10 cellular contexts compared by ENCODE assay signal in genomic region chr13:33004454-33004853, GRCh38. TPM values are rescaled to one million over a fixed set of nuclear protein-coding genes. Genes with fewer than 3 reads are reported as not detected.
DNase-seq lines count a peak whose midpoint lies in the region; ATAC-seq and TF ChIP-seq lines count a peak whose summit lies in the region.
"Had no signal": no experiment of that assay in that cellular context is flagged by ENCODE, and none has a peak within 500 bp of the region (broad histone marks: within the 10 kb centered on the region; RNA-seq: fewer than 3 reads in every experiment).

No MANE protein-coding gene starts in this region.

- peak overlapping the region in 3 of 5 donors; percentile 20 to 63 (median 36) for H3K27ac ChIP-seq in stomach
- H3K27ac ChIP-seq: KMS-11 had no signal

- H3K4me1 ChIP-seq in adipocyte (ENCODE audit: control insufficient read depth, insufficient read depth, low read length) (peaks cover 5% of the 10 kb centered on the region), stomach (peaks cover 0 to 15% (median 0%) of the 10 kb centered on the region in 4 donors)

- ATAC-seq in GM21423 (IDR thresholded peaks at IDR 0.05; ENCODE audit: unreplicated experiment) (no peak), GM18870 (IDR thresholded peaks at IDR 0.05; ENCODE audit: unreplicated experiment) (no peak)

- H3K4me3 ChIP-seq in adipocyte (ENCODE audit: low read length) (peak overlapping the region; percentile 25), stomach (no peak overlapping the region)

- TF ChIP-seq EP300 in stomach (IDR thresholded peaks at IDR 0.05), result no peak

- peaks cover 13% of the 10 kb centered on the region for H3K9me3 ChIP-seq in adipocyte (ENCODE audit: control insufficient read depth, low read length)
- peaks cover 0 to 17% (median 12%) of the 10 kb centered on the region in 4 donors for H3K9me3 ChIP-seq in stomach

- H3K36me3 ChIP-seq in adipocyte (ENCODE audit: control insufficient read depth, insufficient read depth, low read length, severe bottlenecking) (no peaks in the 10 kb centered on the region), stomach (no peaks in the 10 kb centered on the region)

- H3K9ac ChIP-seq in adipocyte (ENCODE audit: low read length), result no peak overlapping the region
- H3K9ac ChIP-seq: KMS-11 had no signal

- DNase-seq in M059J (ENCODE audit: low read depth), result peak; percentile 32
- DNase-seq in adipocyte (ENCODE audit: low read depth), result no peak
- peak; percentile 25 for DNase-seq in iPS-NIHi11 (ENCODE audit: low spot score)
- no peak for DNase-seq in stomach
- no peak for DNase-seq in NCI-H187 (lab: John Stamatoyannopoulos, UW)
- DNase-seq: activated CD8-positive, alpha-beta memory T cell treated with anti-CD3 and anti-CD28 coated beads, Interleukin-2, amount 50 U/mL, for 48 hours; stimulated activated CD4-positive, alpha-beta T cell treated with anti-CD3 and anti-CD28 coated beads, Interleukin-2, amount 100 ng/mL, for 24 hours had no signal

- TF ChIP-seq POLR2A in stomach (IDR thresholded peaks at IDR 0.05), result no peak

- intact Hi-C loops in stomach (cut with DNase I; ENCODE audit: low total_unique reads), result no loop called here

- H3K27me3 ChIP-seq in adipocyte (replicated peaks; ENCODE audit: control insufficient read depth, insufficient read depth, low read length), result no peaks in the 10 kb centered on the region
- no peaks in the 10 kb centered on the region for H3K27me3 ChIP-seq in stomach

- WGBS in stomach, 5 donors, result 11 to 23% (median 18%) methylated on average over 3 of the region's 3 CpGs

- no peak for TF ChIP-seq CTCF in stomach (IDR thresholded peaks at IDR 0.05)

RNA-seq across cellular contexts. Expression of gene KL, which starts 11.8 kb away (rescaled TPM):
- not detected in 2 replicates for total RNA-seq in M059J (2014; rRNA removed; shearing (Covaris generic))
- total RNA-seq in stomach, result 1 to 10 TPM in 3 of 5 donors, under 1 TPM in 2; 0.45 to 4.0 (median 1.7) TPM
- polyA plus RNA-seq in stomach, result 1 to 10 TPM in 2 of 3 donors, under 1 TPM in 1; 0.38 to 1.6 (median 1.2) TPM

Comparison
In these comparisons a context has a peak if more than half of its experiments do, and no peak if none do; other contexts are left out.
1. DNase-seq: peak in M059J (single experiment) and iPS-NIHi11 (single experiment); none in adipocyte (single experiment), stomach (single experiment) and NCI-H187 (0 of 2).